In genomic region chr17:16938031-16938430, GRCh38 we compare ENCODE assay signal across 22 cellular contexts. TPM values are rescaled to one million over a fixed set of nuclear protein-coding genes. Genes with fewer than 3 reads are reported as not detected.
DNase-seq lines count a peak whose midpoint lies in the region; ATAC-seq and TF ChIP-seq lines count a peak whose summit lies in the region.
"Had no signal": no experiment of that assay in that cellular context is flagged by ENCODE, and none has a peak within 500 bp of the region (broad histone marks: within the 10 kb centered on the region; RNA-seq: fewer than 3 reads in every experiment).

No MANE protein-coding gene starts in this region.

- no peaks in the 10 kb centered on the region for H3K9me3 ChIP-seq in DND-41 (ENCODE audit: insufficient read depth, low read length, severe bottlenecking)
- H3K9me3 ChIP-seq in testis: no peaks in the 10 kb centered on the region
- H3K9me3 ChIP-seq: HAP-1, MG63 had no signal

- H3K9me3 Mint-ChIP-seq in WTC11: no peaks in the 10 kb centered on the region
- H3K9me3 Mint-ChIP-seq in activated CD8-positive, alpha-beta T cell treated with anti-CD3 and anti-CD28 coated beads, Interleukin-2, amount 10 ng/mL, durations not matched to agents 7 days and 5 days (ENCODE audit: insufficient read depth): no peaks in the 10 kb centered on the region

- peak overlapping the region; percentile 72 for H3K27ac ChIP-seq in DND-41 (ENCODE audit: low read length)
- no peak overlapping the region for H3K27ac ChIP-seq in testis

- CTCF ChIA-PET in WTC11 (lab: Charles Lee): interaction anchor here (2.2 kb wide), 1 partner anchor 54 kb away, joined by 6 read pairs; no protein-coding TSS in a partner anchor
- CTCF ChIA-PET in activated CD8-positive, alpha-beta T cell treated with anti-CD3 and anti-CD28 coated beads, Interleukin-2, amount 10 ng/mL, durations not matched to agents 7 days and 5 days (lab: Charles Lee): no interaction called here

- no peaks in the 10 kb centered on the region for H4K20me1 ChIP-seq in DND-41 (ENCODE audit: insufficient read depth, low read length)

- H3K4me3 Mint-ChIP-seq in WTC11: no peak overlapping the region
- no peak overlapping the region for H3K4me3 Mint-ChIP-seq in activated CD8-positive, alpha-beta T cell treated with anti-CD3 and anti-CD28 coated beads, Interleukin-2, amount 10 ng/mL, durations not matched to agents 7 days and 5 days

- POLR2A ChIA-PET in WTC11 (lab: Charles Lee): no interaction called here
- POLR2A ChIA-PET in activated CD8-positive, alpha-beta T cell treated with anti-CD3 and anti-CD28 coated beads, Interleukin-2, amount 10 ng/mL, durations not matched to agents 7 days and 5 days (lab: Charles Lee): no interaction called here

- H3K27me3 ChIP-seq in DND-41 (ENCODE audit: insufficient read depth, low read length, poor library complexity) (no peaks in the 10 kb centered on the region), testis (no peaks in the 10 kb centered on the region)
- H3K27me3 ChIP-seq: MG63 had no signal

- no peak for ATAC-seq in DND-41 (ENCODE audit: insufficient read depth, low read depth)
- no peak for ATAC-seq in WTC11
- no peak for ATAC-seq in HG03280 (IDR thresholded peaks at IDR 0.05; ENCODE audit: unreplicated experiment)
- ATAC-seq in activated CD8-positive, alpha-beta T cell treated with anti-CD3 and anti-CD28 coated beads, Interleukin-2, amount 10 ng/mL, durations not matched to agents 7 days and 5 days: no peak
- ATAC-seq in HG02763 (IDR thresholded peaks at IDR 0.05; ENCODE audit: unreplicated experiment): no peak
- ATAC-seq: PC-3 had no signal

- no peak overlapping the region for H3K4me2 ChIP-seq in DND-41 (ENCODE audit: insufficient read depth, low read length)

- WGBS in testis, 2 donors: 74 to 83% methylated on average over 10 of the region's 10 CpGs

- no peak overlapping the region for H3K27ac Mint-ChIP-seq in WTC11
- no peak overlapping the region for H3K27ac Mint-ChIP-seq in activated CD8-positive, alpha-beta T cell treated with anti-CD3 and anti-CD28 coated beads, Interleukin-2, amount 10 ng/mL, durations not matched to agents 7 days and 5 days

- intact Hi-C loops in testis (cut with DNase I; ENCODE audit: low total_unique reads): no loop called here

- H3K79me2 ChIP-seq in DND-41 (ENCODE audit: insufficient read depth, low read length): no peaks in the 10 kb centered on the region

- no peaks in the 10 kb centered on the region for H3K36me3 Mint-ChIP-seq in WTC11
- H3K36me3 Mint-ChIP-seq in activated CD8-positive, alpha-beta T cell treated with anti-CD3 and anti-CD28 coated beads, Interleukin-2, amount 10 ng/mL, durations not matched to agents 7 days and 5 days (ENCODE audit: low read depth): no peaks in the 10 kb centered on the region

- no peak overlapping the region for H3K9ac ChIP-seq in DND-41 (ENCODE audit: low read depth, low read length)

- H3K4me3 ChIP-seq in DND-41 (ENCODE audit: low read depth in 1 of 2, low read length in 2 of 2): no peak overlapping the region
- H3K4me3 ChIP-seq in testis: no peak overlapping the region
- H3K4me3 ChIP-seq: HAP-1, MG63 had no signal

- no peak overlapping the region for H2AFZ ChIP-seq in DND-41 (ENCODE audit: low read depth, low read length)

- no peak for TF ChIP-seq POLR2A in testis (IDR thresholded peaks at IDR 0.05)

- H3K27me3 Mint-ChIP-seq in WTC11 (ENCODE audit: low read depth): no peaks in the 10 kb centered on the region
- H3K27me3 Mint-ChIP-seq in activated CD8-positive, alpha-beta T cell treated with anti-CD3 and anti-CD28 coated beads, Interleukin-2, amount 10 ng/mL, durations not matched to agents 7 days and 5 days (ENCODE audit: low read depth): peaks cover 6% of the 10 kb centered on the region

- TF ChIP-seq CTCF in DND-41 (IDR thresholded peaks at IDR 0.05; ENCODE audit: borderline replicate concordance, extremely low read depth, low read length, poor library complexity, severe bottlenecking): no peak
- TF ChIP-seq CTCF in WTC11 (IDR thresholded peaks at IDR 0.05): no peak
- no peak for TF ChIP-seq CTCF in testis (IDR thresholded peaks at IDR 0.05)

- no peak for DNase-seq in DND-41
- DNase-seq in WTC11 (ENCODE audit: low spot score): peak; percentile 2
- DNase-seq in mesenteric fat pad (ENCODE audit: low spot score): peak; percentile 22
- DNase-seq in testis: peak; percentile 6
- no peak for DNase-seq in activated CD8-positive, alpha-beta T cell treated with anti-CD3 and anti-CD28 coated beads, Interleukin-2, amount 10 ng/mL, durations not matched to agents 7 days and 5 days
- DNase-seq in D341Med (ENCODE audit: low spot score): no peak
- DNase-seq: AML-193, DMS 273 treated with DMSO at 0.1 percent for 48 hours, IMR-90, Kasumi-1, MG63, NCI-H1048, NCI-H1436, NCI-H1930, NCI-H226, NCI-H524 treated with DMSO at 0.1 percent for 48 hours, PC-3, RPMI8226, SHP77 treated with DMSO at 0.1 percent for 48 hours had no signal

- H3K4me1 ChIP-seq in DND-41 (ENCODE audit: insufficient read depth, low read length): peaks cover 25% of the 10 kb centered on the region
- no peaks in the 10 kb centered on the region for H3K4me1 ChIP-seq in testis
- H3K4me1 ChIP-seq: HAP-1 had no signal

- H3K36me3 ChIP-seq in DND-41 (ENCODE audit: insufficient read depth, low read length) (no peaks in the 10 kb centered on the region), testis (ENCODE audit: low read depth, missing control alignments) (no peaks in the 10 kb centered on the region)
- H3K36me3 ChIP-seq: HAP-1, MG63 had no signal

- peaks cover 28% of the 10 kb centered on the region for H3K4me1 Mint-ChIP-seq in WTC11
- no peaks in the 10 kb centered on the region for H3K4me1 Mint-ChIP-seq in activated CD8-positive, alpha-beta T cell treated with anti-CD3 and anti-CD28 coated beads, Interleukin-2, amount 10 ng/mL, durations not matched to agents 7 days and 5 days (ENCODE audit: low read depth)

TF ChIP-seq in WTC11, 78 proteins besides CTCF, POLR2A, EP300 and RAD21 (continues in another document):
- no peak for TF ChIP-seq ZNF671 (CRISPR knock-in tag; IDR thresholded peaks at IDR 0.05)
- no peak for TF ChIP-seq ATF3 (CRISPR knock-in tag; conservative IDR thresholded peaks at IDR 0.05)
- no peak for TF ChIP-seq SOX15 (CRISPR knock-in tag; IDR thresholded peaks at IDR 0.05)
- TF ChIP-seq TCF7 (CRISPR knock-in tag; IDR thresholded peaks at IDR 0.05; ENCODE audit: low read depth): no peak
- TF ChIP-seq ZNF281 (CRISPR knock-in tag; IDR thresholded peaks at IDR 0.05): no peak
- TF ChIP-seq TEAD4 (CRISPR knock-in tag; IDR thresholded peaks at IDR 0.05): no peak
- TF ChIP-seq CDX4 (CRISPR knock-in tag; IDR thresholded peaks at IDR 0.05; ENCODE audit: borderline replicate concordance): no peak

RNA-seq across cellular contexts. Expression of gene TNFRSF13B, which starts 33.9 kb away (rescaled TPM):
- 0.18 TPM in 2 of 3 replicates, not detected in the other for total RNA-seq in WTC11 (2021)
- not detected for total RNA-seq in mesenteric fat pad
- not detected for total RNA-seq in testis
- polyA plus RNA-seq in testis (ENCODE audit: insufficient read depth, low read depth, low replicate concordance): 0.59 TPM
- not detected for total RNA-seq in activated CD8-positive, alpha-beta T cell treated with anti-CD3 and anti-CD28 coated beads, Interleukin-2, amount 10 ng/mL, durations not matched to agents 7 days and 5 days
- total RNA-seq: IMR-90, PC-3 had no signal
- polyA plus RNA-seq: IMR-90 had no signal

Comparison
In these comparisons a context has a peak if more than half of its experiments do, and no peak if none do; other contexts are left out.
1. DNase-seq: peak in WTC11 (single experiment), mesenteric fat pad (single experiment) and testis (single experiment); none in DND-41 (single experiment), activated CD8-positive, alpha-beta T cell treated with anti-CD3 and anti-CD28 coated beads, Interleukin-2, amount 10 ng/mL, durations not matched to agents 7 days and 5 days (single experiment) and D341Med (single experiment).